Comparison of ENCODE assay signal across 11 cellular contexts in genomic region chr6:30881392-30881986, GRCh38. TPM values are rescaled to one million over a fixed set of nuclear protein-coding genes. Genes with fewer than 3 reads are reported as not detected.
A peak's percentile ranks its signal among the peaks of the same experiment; 100 is the strongest.
DNase-seq lines count a peak whose midpoint lies in the region; ATAC-seq and TF ChIP-seq lines count a peak whose summit lies in the region.
"Had no signal": no experiment of that assay in that cellular context is flagged by ENCODE, and none has a peak within 500 bp of the region (broad histone marks: within the 10 kb centered on the region; RNA-seq: fewer than 3 reads in every experiment).

No MANE protein-coding gene starts in this region.

- no peaks in the 10 kb centered on the region for H3K36me3 Mint-ChIP-seq in CD4-positive, CD25-positive, alpha-beta regulatory T cell

- no peak for DNase-seq in CD4-positive, CD25-positive, alpha-beta regulatory T cell
- DNase-seq in NT2/D1 (ENCODE audit: low read depth, low spot score) (no peak), foreskin keratinocyte (no peak), pons (ENCODE audit: low spot score) (peak; percentile 54), NOMO-1 treated with dmso at 0.1 percent for 144 hours (lab: John Stamatoyannopoulos, UW; ENCODE audit: unreplicated experiment) (no peak), OCI-M1 (lab: John Stamatoyannopoulos, UW) (no peak), GF-D8 (lab: John Stamatoyannopoulos, UW) (no peak), dermis blood vessel endothelial cell (no peak)
- DNase-seq: cortex of kidney; DND-41; stimulated activated CD4-positive, alpha-beta T cell treated with anti-CD3 and anti-CD28 coated beads, Interleukin-4, amount 100 ng/mL, for 1 hour had no signal

- H3K9me3 ChIP-seq in CD4-positive, CD25-positive, alpha-beta regulatory T cell (ENCODE audit: control insufficient read depth in 2 of 2, low read length in 2 of 2): no peaks in the 10 kb centered on the region
- H3K9me3 ChIP-seq in NT2/D1 (ENCODE audit: insufficient read depth, low read length): no peaks in the 10 kb centered on the region

- H3K4me1 ChIP-seq in CD4-positive, CD25-positive, alpha-beta regulatory T cell (ENCODE audit: control insufficient read depth, insufficient read depth, low read length, poor library complexity, severe bottlenecking): peaks cover 41% of the 10 kb centered on the region
- H3K4me1 ChIP-seq in NT2/D1 (ENCODE audit: insufficient read depth, insufficient read length): peaks cover 27% of the 10 kb centered on the region
- H3K4me1 ChIP-seq in foreskin keratinocyte: peaks cover 23% of the 10 kb centered on the region

- TF ChIP-seq CTCF in foreskin keratinocyte (conservative IDR thresholded peaks at IDR 0.05): no peak

- H3K27ac Mint-ChIP-seq in CD4-positive, CD25-positive, alpha-beta regulatory T cell: peak overlapping the region; percentile 36 to 94 (median 83)

- ATAC-seq in CD4-positive, CD25-positive, alpha-beta regulatory T cell (ENCODE audit: low read depth in 2 of 2): no peak
- no peak for ATAC-seq in foreskin keratinocyte

- H3K9me3 Mint-ChIP-seq in CD4-positive, CD25-positive, alpha-beta regulatory T cell: peaks cover 0 to 2% (median 0%) of the 10 kb centered on the region in 7 donors

- no peak overlapping the region for H3K27ac ChIP-seq in CD4-positive, CD25-positive, alpha-beta regulatory T cell (ENCODE audit: insufficient read depth, low read length, poor library complexity, severe bottlenecking)
- peak overlapping the region; percentile 100 for H3K27ac ChIP-seq in foreskin keratinocyte

- peaks cover 0 to 50% (median 27%) of the 10 kb centered on the region in 4 donors for H3K4me1 Mint-ChIP-seq in CD4-positive, CD25-positive, alpha-beta regulatory T cell

- H3K9ac ChIP-seq in NT2/D1 (ENCODE audit: insufficient read length, low read depth): peak overlapping the region; percentile 78

- no peak overlapping the region for H3K4me3 ChIP-seq in CD4-positive, CD25-positive, alpha-beta regulatory T cell (ENCODE audit: low read depth, low read length)
- peak overlapping the region; percentile 43 for H3K4me3 ChIP-seq in NT2/D1 (ENCODE audit: insufficient read length, low read depth)

- H3K27me3 Mint-ChIP-seq in CD4-positive, CD25-positive, alpha-beta regulatory T cell: peaks cover 23% of the 10 kb centered on the region

- H3K36me3 ChIP-seq in CD4-positive, CD25-positive, alpha-beta regulatory T cell (ENCODE audit: control insufficient read depth, insufficient read depth, low read length): no peaks in the 10 kb centered on the region
- H3K36me3 ChIP-seq in NT2/D1 (ENCODE audit: insufficient read depth, insufficient read length, low read length): peaks cover 5% of the 10 kb centered on the region

- H3K27me3 ChIP-seq in CD4-positive, CD25-positive, alpha-beta regulatory T cell (ENCODE audit: control insufficient read depth, insufficient read depth, low read length): peaks cover 5% of the 10 kb centered on the region
- no peaks in the 10 kb centered on the region for H3K27me3 ChIP-seq in NT2/D1 (ENCODE audit: insufficient read depth, insufficient read length)
- H3K27me3 ChIP-seq in foreskin keratinocyte: no peaks in the 10 kb centered on the region

- H3K4me3 Mint-ChIP-seq in CD4-positive, CD25-positive, alpha-beta regulatory T cell: peak overlapping the region; percentile 31 to 90 (median 54)

RNA-seq across cellular contexts. Expression of gene DDR1, which starts 2.8 kb away (rescaled TPM):
- total RNA-seq in CD4-positive, CD25-positive, alpha-beta regulatory T cell: 5.0 TPM
- polyA plus RNA-seq in CD4-positive, CD25-positive, alpha-beta regulatory T cell: 1 to 10 TPM; 1.2 to 3.5 (median 1.9) TPM
- total RNA-seq in foreskin keratinocyte (211 and 243 TPM in 2 replicates), dermis blood vessel endothelial cell (8.5 and 9.1 TPM in 2 replicates)
- 138 and 147 TPM in 2 replicates for polyA plus RNA-seq in foreskin keratinocyte

RNA-seq across cellular contexts. Expression of gene GTF2H4, which starts 26.5 kb away (rescaled TPM):
- total RNA-seq in CD4-positive, CD25-positive, alpha-beta regulatory T cell: 15.5 TPM
- polyA plus RNA-seq in CD4-positive, CD25-positive, alpha-beta regulatory T cell: 1 to 10 TPM; 6.8 to 7.8 (median 7.0) TPM
- total RNA-seq in foreskin keratinocyte (23.6 and 25.9 TPM in 2 replicates), dermis blood vessel endothelial cell (16.2 and 26.4 TPM in 2 replicates)
- polyA plus RNA-seq in foreskin keratinocyte: 33.1 and 38.8 TPM in 2 replicates

RNA-seq across cellular contexts. Expression of gene VARS2, which starts 32.5 kb away (rescaled TPM):
- 19.8 TPM for total RNA-seq in CD4-positive, CD25-positive, alpha-beta regulatory T cell
- polyA plus RNA-seq in CD4-positive, CD25-positive, alpha-beta regulatory T cell: 10 to 100 TPM; 12.9 to 20.7 (median 15.9) TPM
- total RNA-seq in foreskin keratinocyte (26.4 and 32.5 TPM in 2 replicates), dermis blood vessel endothelial cell (11.7 and 20.5 TPM in 2 replicates)
- polyA plus RNA-seq in foreskin keratinocyte: 18.1 and 21.5 TPM in 2 replicates

RNA-seq across cellular contexts. Expression of gene SFTA2, which starts 50.5 kb away (rescaled TPM):
- total RNA-seq in CD4-positive, CD25-positive, alpha-beta regulatory T cell: not detected
- under 1 TPM in 2 of 4 donors, not detected in 2; 0.25 to 0.32 TPM for polyA plus RNA-seq in CD4-positive, CD25-positive, alpha-beta regulatory T cell
- total RNA-seq in foreskin keratinocyte (not detected in 2 replicates), dermis blood vessel endothelial cell (not detected in 2 replicates)
- polyA plus RNA-seq in foreskin keratinocyte: not detected in 2 replicates

RNA-seq across cellular contexts. Expression of gene MUCL3, which starts 59.3 kb away (rescaled TPM):
- not detected for total RNA-seq in CD4-positive, CD25-positive, alpha-beta regulatory T cell
- polyA plus RNA-seq in CD4-positive, CD25-positive, alpha-beta regulatory T cell: not detected
- total RNA-seq in foreskin keratinocyte (not detected in 2 replicates), dermis blood vessel endothelial cell (not detected in 2 replicates)
- polyA plus RNA-seq in foreskin keratinocyte: not detected in 2 replicates

Comparison
In these comparisons a context has a peak if more than half of its experiments do, and no peak if none do; other contexts are left out.
1. RNA of gene DDR1, which starts 2.8 kb away (total RNA-seq): 211 to 243 TPM in foreskin keratinocyte; 8.5 to 9.1 TPM in dermis blood vessel endothelial cell and 5.0 TPM in CD4-positive, CD25-positive, alpha-beta regulatory T cell (single experiment); every median in the first group is over 10 times any median in the second.